Comparison of ENCODE assay signal across 8 cellular contexts in genomic region chr2:218229851-218230250, GRCh38. TPM values are rescaled to one million over a fixed set of nuclear protein-coding genes. Genes with fewer than 3 reads are reported as not detected.
DNase-seq lines count a peak whose midpoint lies in the region; ATAC-seq and TF ChIP-seq lines count a peak whose summit lies in the region.

No MANE protein-coding gene starts in this region.

- peaks cover 49% of the 10 kb centered on the region for H4K20me1 ChIP-seq in BLaER1

- CTCF ChIA-PET in WTC11 (lab: Charles Lee) = interaction anchor here (0.6 to 1.5 kb wide), 3 partner anchors 8 to 61 kb away, joined by 3 to 4 read pairs (median 4); no protein-coding TSS in a partner anchor

- H3K36me3 ChIP-seq in BLaER1 (peaks cover 92% of the 10 kb centered on the region), KOPT-K1 (ENCODE audit: insufficient read depth, low read length) (peaks cover 98% of the 10 kb centered on the region), mucosa of descending colon (ENCODE audit: low read depth) (no peaks in the 10 kb centered on the region)

- in situ Hi-C loops in astrocyte of the spinal cord (cut with HindIII; ENCODE audit: low sequenced_read_pairs) = no loop called here

- H3K27me3 Mint-ChIP-seq in WTC11 (ENCODE audit: low read depth) = no peaks in the 10 kb centered on the region

- intact Hi-C loops in mucosa of descending colon (cut with DNase I, micrococcal nuclease) = no loop called here

- DNase-seq in astrocyte of the spinal cord (ENCODE audit: low read depth, low spot score) (peak; percentile 45), mucosa of descending colon (peak; percentile 35 to 60 (median 51)), WTC11 (ENCODE audit: low spot score) (no peak), NCI-H524 (lab: John Stamatoyannopoulos, UW) (no peak)

- no peak overlapping the region for H3K9ac ChIP-seq in BLaER1

- H3K4me1 ChIP-seq in BLaER1 (peaks cover 35% of the 10 kb centered on the region), mucosa of descending colon (ENCODE audit: low read depth) (peaks cover 34% of the 10 kb centered on the region)

- no peaks in the 10 kb centered on the region for H3K27me3 ChIP-seq in BLaER1

- H3K4me3 Mint-ChIP-seq in WTC11 = no peak overlapping the region

- H3K27ac Mint-ChIP-seq in WTC11 = no peak overlapping the region

- peak overlapping the region; percentile 77 for H3K27ac ChIP-seq in BLaER1
- peak overlapping the region; percentile 75 for H3K27ac ChIP-seq in KOPT-K1 (ENCODE audit: low read depth, low read length, poor library complexity, severe bottlenecking)

- POLR2A ChIA-PET in WTC11 (lab: Charles Lee) = no interaction called here

- H3K4me2 ChIP-seq in BLaER1 = peak overlapping the region; percentile 77

- H3K4me1 Mint-ChIP-seq in WTC11 = no peaks in the 10 kb centered on the region

- ATAC-seq in mucosa of descending colon = peak; percentile 46
- ATAC-seq in GM18907 (IDR thresholded peaks at IDR 0.05; ENCODE audit: unreplicated experiment) = no peak
- no peak for ATAC-seq in WTC11
- no peak for ATAC-seq in HG02798 (IDR thresholded peaks at IDR 0.05; ENCODE audit: poor library complexity, unreplicated experiment)

- H3K9me3 ChIP-seq in BLaER1 (no peaks in the 10 kb centered on the region), KOPT-K1 (ENCODE audit: insufficient read depth, low read length, poor library complexity, severe bottlenecking) (no peaks in the 10 kb centered on the region), mucosa of descending colon (no peaks in the 10 kb centered on the region)

- no peak for TF ChIP-seq CTCF in astrocyte of the spinal cord (IDR thresholded peaks at IDR 0.05; ENCODE audit: low read depth, low read length)
- TF ChIP-seq CTCF in mucosa of descending colon (IDR thresholded peaks at IDR 0.05) = no peak
- no peak for TF ChIP-seq CTCF in WTC11 (IDR thresholded peaks at IDR 0.05)

- H3K4me3 ChIP-seq in BLaER1 (no peak overlapping the region), astrocyte of the spinal cord (ENCODE audit: low read depth, low read length) (no peak overlapping the region), mucosa of descending colon (no peak overlapping the region)

- H3K36me3 Mint-ChIP-seq in WTC11 = peaks cover 79% of the 10 kb centered on the region

- H3K9me3 Mint-ChIP-seq in WTC11 = peaks cover 7% of the 10 kb centered on the region

TF ChIP-seq in WTC11, 78 proteins besides CTCF, POLR2A, EP300 and RAD21 (continues in another document):
- TF ChIP-seq ZMAT4 (CRISPR knock-in tag; IDR thresholded peaks at IDR 0.05) (no peak), IRF1 (CRISPR knock-in tag; IDR thresholded peaks at IDR 0.05) (no peak), E2F4 (CRISPR knock-in tag; IDR thresholded peaks at IDR 0.05; ENCODE audit: borderline replicate concordance, low read depth) (no peak), ATF1 (CRISPR knock-in tag; IDR thresholded peaks at IDR 0.05) (no peak), SOX15 (CRISPR knock-in tag; IDR thresholded peaks at IDR 0.05) (no peak), ERG (CRISPR knock-in tag; IDR thresholded peaks at IDR 0.05) (no peak), ZNF396 (CRISPR knock-in tag; IDR thresholded peaks at IDR 0.05; ENCODE audit: borderline replicate concordance) (no peak), NR2C2 (CRISPR knock-in tag; IDR thresholded peaks at IDR 0.05) (no peak), ARID4B (CRISPR knock-in tag; IDR thresholded peaks at IDR 0.05; ENCODE audit: borderline replicate concordance) (no peak), E2F5 (CRISPR knock-in tag; IDR thresholded peaks at IDR 0.05) (no peak), MYBL2 (CRISPR knock-in tag; IDR thresholded peaks at IDR 0.05) (no peak), ZNF138 (CRISPR knock-in tag; conservative IDR thresholded peaks at IDR 0.05) (no peak), KAT7 (CRISPR knock-in tag; IDR thresholded peaks at IDR 0.05; ENCODE audit: borderline replicate concordance) (no peak)

RNA-seq across cellular contexts. Expression of gene ARPC2, which starts 12.9 kb away (rescaled TPM):
- total RNA-seq in mucosa of descending colon (100 to 1,000 TPM; 262 to 322 (median 313) TPM), WTC11 (2021) (169 to 184 TPM (median 173 TPM) in 3 replicates)

RNA-seq across cellular contexts. Expression of gene GPBAR1, which starts 31.0 kb away (rescaled TPM):
- total RNA-seq in mucosa of descending colon (1 to 10 TPM in 2 of 3 donors, under 1 TPM in 1; 0.64 to 3.7 (median 3.3) TPM), WTC11 (2021) (0.20 to 0.39 TPM (median 0.25 TPM) in 3 replicates)

RNA-seq across cellular contexts. Expression of gene AAMP, which starts 40.1 kb away (rescaled TPM):
- total RNA-seq in mucosa of descending colon (10 to 100 TPM; 80.2 to 97.0 (median 94.1) TPM), WTC11 (2021) (113 to 125 TPM (median 115 TPM) in 3 replicates)

RNA-seq across cellular contexts. Expression of gene PNKD, which starts 40.5 kb away (rescaled TPM):
- total RNA-seq in mucosa of descending colon (100 to 1,000 TPM in 1 of 3 donors, 10 to 100 TPM in 2; 77.1 to 101 (median 92.1) TPM), WTC11 (2021) (45.0 to 49.8 TPM (median 45.8 TPM) in 3 replicates)

Comparison
In these comparisons a context has a peak if more than half of its experiments do, and no peak if none do; other contexts are left out.
1. DNase-seq: peak in astrocyte of the spinal cord (single experiment) and mucosa of descending colon (3 of 3); none in WTC11 (single experiment) and NCI-H524 (0 of 2).